In genomic region chr10:58209669-58210068, GRCh38 we compare ENCODE assay signal across 23 cellular contexts. TPM values are rescaled to one million over a fixed set of nuclear protein-coding genes. Genes with fewer than 3 reads are reported as not detected.
A peak's percentile ranks its signal among the peaks of the same experiment; 100 is the strongest.
DNase-seq lines count a peak whose midpoint lies in the region; ATAC-seq and TF ChIP-seq lines count a peak whose summit lies in the region.
"Had no signal": no experiment of that assay in that cellular context is flagged by ENCODE, and none has a peak within 500 bp of the region (broad histone marks: within the 10 kb centered on the region; RNA-seq: fewer than 3 reads in every experiment).

No MANE protein-coding gene starts in this region.

- H3K4me2 ChIP-seq in fibroblast of lung (ENCODE audit: extremely low read depth, insufficient read depth, low read length): no peak overlapping the region

- no peak overlapping the region for H2AFZ ChIP-seq in fibroblast of lung (ENCODE audit: low read length)

- no peak overlapping the region for H3K9ac ChIP-seq in fibroblast of lung (ENCODE audit: insufficient read depth, low read length)

- peak; percentile 1 for DNase-seq in NCI-H1436 (lab: John Stamatoyannopoulos, UW)
- no peak for DNase-seq in NCI-H1436 treated with DMSO at 0.1 percent for 48 hours (lab: John Stamatoyannopoulos, UW)
- DNase-seq in NCI-H1105 treated with DMSO at 0.1 percent for 48 hours (lab: John Stamatoyannopoulos, UW): peak; percentile 36
- peak; percentile 6 to 9 for DNase-seq in fibroblast of lung (ENCODE audit: low read depth in 2 of 2)
- peak; percentile 10 for DNase-seq in medulla oblongata (ENCODE audit: extremely low spot score)
- DNase-seq in Caco-2: no peak
- DNase-seq: activated CD4-positive, alpha-beta T cell treated with anti-CD3 and anti-CD28 coated beads, Interleukin-2, amount 50 U/mL, for 48 hours; colonic mucosa; DMS 273 treated with DMSO at 0.1 percent for 48 hours; HFFc6; kidney; NCI-H1930; NCI-H526 treated with DMSO at 0.1 percent for 48 hours; PC-3; stimulated activated CD4-positive, alpha-beta T cell treated with anti-CD3 and anti-CD28 coated beads, Interleukin-1b, Interleukin-23, amount 100 ng/mL, for 48 hours; stimulated activated naive CD8-positive, alpha-beta T cell treated with anti-CD3 and anti-CD28 coated beads, Interleukin-15, Interleukin-2, amounts not matched to agents 100 U/mL and 50 U/mL, for 24 hours; T-helper 2 cell; WERI-Rb-1 had no signal

- H3K9me3 ChIP-seq in fibroblast of lung (ENCODE audit: control insufficient read depth, insufficient read depth, low read depth, low read length) (no peaks in the 10 kb centered on the region), Caco-2 (no peaks in the 10 kb centered on the region)
- H3K9me3 ChIP-seq: colonic mucosa had no signal

- no peaks in the 10 kb centered on the region for H4K20me1 ChIP-seq in fibroblast of lung (ENCODE audit: control insufficient read depth, extremely low read depth, insufficient read depth, low read length)

- no peaks in the 10 kb centered on the region for H3K27me3 Mint-ChIP-seq in stimulated activated memory B cell treated with anti-CD40 and anti-IgM and Interleukin-4, amounts not matched to agents 10 μg/mL and 1 μg/mL and 100 μg/mL, for 72 hours
- no peaks in the 10 kb centered on the region for H3K27me3 Mint-ChIP-seq in Caco-2 (ENCODE audit: insufficient read depth, unreplicated experiment)
- H3K27me3 Mint-ChIP-seq: natural killer cell treated with Interleukin-12 subunit alpha and Interleukin-12 subunit beta and Interleukin-15 and Interleukin-18, amount 100 ng/mL, for 72 hours had no signal

- H3K27ac ChIP-seq in fibroblast of lung (ENCODE audit: insufficient read depth, low read length): no peak overlapping the region
- H3K27ac ChIP-seq: C4-2B, colonic mucosa, tibial nerve, WERI-Rb-1 had no signal

- TF ChIP-seq CTCF in fibroblast of lung (conservative IDR thresholded peaks at IDR 0.05 in 1 of 2, IDR thresholded peaks at IDR 0.05 in 1 of 2; ENCODE audit: low read depth in 1 of 2, low read length in 2 of 2) (no peak), Caco-2 (IDR thresholded peaks at IDR 0.05; ENCODE audit: insufficient read depth in 1 of 2, low read depth in 1 of 2, low read length in 1 of 2, severe bottlenecking in 1 of 2, unreplicated experiment in 1 of 2) (no peak)

- no peak for ATAC-seq in stimulated activated memory B cell treated with anti-CD40 and anti-IgM and Interleukin-4, amounts not matched to agents 10 μg/mL and 1 μg/mL and 100 μg/mL, for 72 hours
- ATAC-seq in GM19463 (IDR thresholded peaks at IDR 0.05; ENCODE audit: unreplicated experiment): no peak
- ATAC-seq: natural killer cell treated with Interleukin-12 subunit alpha and Interleukin-12 subunit beta and Interleukin-15 and Interleukin-18, amount 100 ng/mL, for 72 hours; PC-3; stimulated activated naive CD8-positive, alpha-beta T cell treated with anti-CD3 and anti-CD28 coated beads, Interleukin-15, Interleukin-2, amounts not matched to agents 100 U/mL and 50 U/mL, for 24 hours had no signal

- H3K27me3 ChIP-seq in fibroblast of lung (ENCODE audit: control insufficient read depth, insufficient read depth, low read length): no peaks in the 10 kb centered on the region
- no peaks in the 10 kb centered on the region for H3K27me3 ChIP-seq in Caco-2 (replicated peaks; ENCODE audit: control insufficient read depth, insufficient read depth, low read length)
- H3K27me3 ChIP-seq: colonic mucosa, tibial nerve had no signal

- H3K79me2 ChIP-seq in fibroblast of lung (ENCODE audit: control insufficient read depth, insufficient read depth, low read length): no peaks in the 10 kb centered on the region

- no peaks in the 10 kb centered on the region for H3K4me1 ChIP-seq in fibroblast of lung (ENCODE audit: control insufficient read depth, extremely low read depth, insufficient read depth, low read length)
- peaks cover 11% of the 10 kb centered on the region for H3K4me1 ChIP-seq in Caco-2
- H3K4me1 ChIP-seq: colonic mucosa, tibial nerve had no signal

- CTCF ChIA-PET in Caco-2 (lab: Charles Lee): no interaction called here

- H3K4me1 Mint-ChIP-seq in stimulated activated memory B cell treated with anti-CD40 and anti-IgM and Interleukin-4, amounts not matched to agents 10 μg/mL and 1 μg/mL and 100 μg/mL, for 72 hours: no peaks in the 10 kb centered on the region
- H3K4me1 Mint-ChIP-seq in Caco-2 (ENCODE audit: low read depth, unreplicated experiment): peaks cover 17% of the 10 kb centered on the region

- H3K4me3 ChIP-seq in fibroblast of lung (replicated peaks in 1 of 4; ENCODE audit: control extremely low read depth in 1 of 4, insufficient read depth in 1 of 4, low read depth in 3 of 4, low read length in 4 of 4) (no peak overlapping the region), Caco-2 (ENCODE audit: low read depth, low read length) (no peak overlapping the region)
- H3K4me3 ChIP-seq: colonic mucosa, tibial nerve had no signal

- H3K27ac Mint-ChIP-seq in stimulated activated memory B cell treated with anti-CD40 and anti-IgM and Interleukin-4, amounts not matched to agents 10 μg/mL and 1 μg/mL and 100 μg/mL, for 72 hours: no peak overlapping the region
- no peak overlapping the region for H3K27ac Mint-ChIP-seq in Caco-2 (ENCODE audit: unreplicated experiment)
- H3K27ac Mint-ChIP-seq: HFFc6; natural killer cell treated with Interleukin-12 subunit alpha and Interleukin-12 subunit beta and Interleukin-15 and Interleukin-18, amount 100 ng/mL, for 72 hours had no signal

- H3K9me3 Mint-ChIP-seq in stimulated activated memory B cell treated with anti-CD40 and anti-IgM and Interleukin-4, amounts not matched to agents 10 μg/mL and 1 μg/mL and 100 μg/mL, for 72 hours: peaks cover 3% of the 10 kb centered on the region
- H3K9me3 Mint-ChIP-seq in Caco-2 (ENCODE audit: unreplicated experiment): no peaks in the 10 kb centered on the region
- H3K9me3 Mint-ChIP-seq: HFFc6; natural killer cell treated with Interleukin-12 subunit alpha and Interleukin-12 subunit beta and Interleukin-15 and Interleukin-18, amount 100 ng/mL, for 72 hours had no signal

- no TSS peak for BruUV-seq in Caco-2 (replicated peaks; lab: Mats Ljungman, UMichigan)

- POLR2A ChIA-PET in Caco-2 (lab: Charles Lee): no interaction called here

- no peak overlapping the region for H3K4me3 Mint-ChIP-seq in stimulated activated memory B cell treated with anti-CD40 and anti-IgM and Interleukin-4, amounts not matched to agents 10 μg/mL and 1 μg/mL and 100 μg/mL, for 72 hours
- no peak overlapping the region for H3K4me3 Mint-ChIP-seq in Caco-2 (ENCODE audit: unreplicated experiment)
- H3K4me3 Mint-ChIP-seq: HFFc6; natural killer cell treated with Interleukin-12 subunit alpha and Interleukin-12 subunit beta and Interleukin-15 and Interleukin-18, amount 100 ng/mL, for 72 hours had no signal

- H3K36me3 ChIP-seq in fibroblast of lung (ENCODE audit: control insufficient read depth, insufficient read depth, low read length): no peaks in the 10 kb centered on the region
- peaks cover 1% of the 10 kb centered on the region; the same call in 1 of the 2 replicates for H3K36me3 ChIP-seq in Caco-2 (ENCODE audit: control insufficient read depth, insufficient read depth, low read length)
- H3K36me3 ChIP-seq: colonic mucosa, WERI-Rb-1 had no signal

- intact Hi-C loops in Caco-2 (cut with micrococcal nuclease; ENCODE audit: unreplicated experiment): no loop called here

- H3K36me3 Mint-ChIP-seq in stimulated activated memory B cell treated with anti-CD40 and anti-IgM and Interleukin-4, amounts not matched to agents 10 μg/mL and 1 μg/mL and 100 μg/mL, for 72 hours: peaks cover 55% of the 10 kb centered on the region
- peaks cover 9% of the 10 kb centered on the region for H3K36me3 Mint-ChIP-seq in Caco-2 (ENCODE audit: insufficient read depth, unreplicated experiment)

RNA-seq across cellular contexts. Expression of gene IPMK, which starts 58.0 kb away (rescaled TPM):
- total RNA-seq in fibroblast of lung (4.1 and 6.3 TPM in 2 replicates), Caco-2 (2022) (18.0 and 18.3 TPM in 2 replicates)
- 2.5 and 3.6 TPM in 2 replicates for polyA plus RNA-seq in fibroblast of lung
- polyA plus RNA-seq in fibroblast of lung (2012): 2.0 and 2.7 TPM in 2 replicates
- polyA minus RNA-seq in fibroblast of lung (ENCODE audit: low replicate concordance): 0.24 TPM in 1 of 2 replicates, not detected in the other

RNA-seq across cellular contexts. Expression of gene CISD1, which starts 59.3 kb away (rescaled TPM):
- total RNA-seq in fibroblast of lung: 14.0 and 14.4 TPM in 2 replicates
- 39.9 and 44.4 TPM in 2 replicates for polyA plus RNA-seq in fibroblast of lung
- polyA plus RNA-seq in fibroblast of lung (2012): 26.5 and 39.7 TPM in 2 replicates
- 3.3 and 5.2 TPM in 2 replicates for polyA minus RNA-seq in fibroblast of lung (ENCODE audit: low replicate concordance)
- total RNA-seq in Caco-2 (2022): 98.3 and 99.3 TPM in 2 replicates

Comparison
In these comparisons a context has a peak if more than half of its experiments do, and no peak if none do; other contexts are left out.
1. DNase-seq: peak in NCI-H1436 (single experiment), NCI-H1105 treated with DMSO at 0.1 percent for 48 hours (single experiment), fibroblast of lung (2 of 2) and medulla oblongata (single experiment); none in NCI-H1436 treated with DMSO at 0.1 percent for 48 hours (single experiment) and Caco-2 (0 of 2).